9 cellular contexts compared by ENCODE assay signal in the genomic region with DNA sequence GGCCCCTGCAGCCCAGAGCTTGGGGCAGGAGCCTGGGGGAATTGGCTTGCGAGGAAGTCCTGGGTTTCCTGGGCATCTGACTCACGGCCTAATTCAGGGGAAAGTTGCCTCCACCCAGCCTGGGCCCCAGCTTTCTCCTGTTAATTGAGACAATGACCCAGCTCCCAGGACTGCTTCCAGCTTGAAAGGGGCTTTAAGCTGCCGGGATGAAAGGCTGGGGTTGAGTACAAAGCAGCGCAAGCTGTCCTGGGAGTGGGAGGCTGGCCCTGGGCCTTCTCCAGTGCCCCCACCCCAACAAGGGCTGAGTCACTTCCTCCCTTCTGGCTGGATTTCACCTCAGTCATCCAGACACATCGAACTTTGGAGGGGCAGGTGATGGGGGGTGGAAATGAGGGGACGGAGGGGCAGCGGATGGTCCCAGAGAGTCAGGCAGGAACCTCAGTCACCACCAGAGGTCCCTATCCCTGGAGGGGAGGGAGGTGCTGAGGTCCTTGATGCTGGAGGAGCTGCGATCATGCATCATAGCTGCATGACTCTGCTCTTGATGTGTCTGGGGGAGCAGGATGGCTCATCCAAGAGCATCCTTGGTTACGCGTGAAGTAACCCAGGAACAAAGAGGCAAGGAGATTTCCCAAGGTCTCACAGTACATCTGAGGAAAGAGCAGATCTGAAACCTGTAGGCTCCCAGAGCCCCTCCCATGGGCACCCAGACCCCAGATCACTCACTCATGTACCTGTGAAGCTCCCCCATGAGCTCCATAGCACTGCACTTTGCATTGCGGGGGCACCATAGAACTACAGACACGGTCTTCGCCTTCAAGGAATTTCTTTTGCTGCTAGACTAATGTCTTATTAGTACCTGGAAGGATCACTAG. TPM values are rescaled to one million over a fixed set of nuclear protein-coding genes. Genes with fewer than 3 reads are reported as not detected.
A peak's percentile ranks its signal among the peaks of the same experiment; 100 is the strongest.
DNase-seq lines count a peak whose midpoint lies in the region; ATAC-seq, FAIRE-seq and TF ChIP-seq lines count a peak whose summit lies in the region.
"Had no signal": no experiment of that assay in that cellular context is flagged by ENCODE, and none has a peak within 500 bp of the region (broad histone marks: within the 10 kb centered on the region; RNA-seq: fewer than 3 reads in every experiment).

No MANE protein-coding gene starts in this region.

- peak; percentile 20 for TF ChIP-seq CTCF in astrocyte (IDR thresholded peaks at IDR 0.05; ENCODE audit: insufficient read depth, low read depth, low read length)

- H3K4me3 Mint-ChIP-seq in astrocyte (ENCODE audit: unreplicated experiment), result no peak overlapping the region

- H3K4me3 ChIP-seq in astrocyte (ENCODE audit: insufficient read depth, low read depth, low read length), result no peak overlapping the region

- H3K27me3 Mint-ChIP-seq in astrocyte (ENCODE audit: low read depth, unreplicated experiment), result peaks cover 43% of the 10 kb centered on the region

- no peaks in the 10 kb centered on the region for H4K20me1 ChIP-seq in astrocyte (ENCODE audit: insufficient read depth, low read length)

- H3K9me3 Mint-ChIP-seq in astrocyte (ENCODE audit: unreplicated experiment), result no peaks in the 10 kb centered on the region

- DNase-seq in activated CD4-positive, CD25-positive, alpha-beta regulatory T cell treated with anti-CD3 and anti-CD28 coated beads, Interleukin-2, amount 50 U/mL, for 72 hours, result peak; percentile 5
- DNase-seq in astrocyte (ENCODE audit: low read depth), result peak; percentile 75
- DNase-seq in iPS-NIHi11 (ENCODE audit: low spot score), result peak; percentile 53
- DNase-seq in stimulated activated CD8-positive, alpha-beta memory T cell treated with anti-CD3 and anti-CD28 coated beads, Interleukin-4, amount 100 ng/mL, for 48 hours, result peak; percentile 11
- no peak for DNase-seq in NCI-H2107 (lab: John Stamatoyannopoulos, UW)
- DNase-seq in NCI-H748 treated with DMSO at 0.1 percent for 48 hours (lab: John Stamatoyannopoulos, UW), result no peak

- peak overlapping the region; percentile 18 for H3K4me2 ChIP-seq in astrocyte (ENCODE audit: low read length)

- H3K27me3 ChIP-seq in astrocyte (ENCODE audit: insufficient read depth, low read length), result no peaks in the 10 kb centered on the region

- no peak for ATAC-seq in activated CD4-positive, CD25-positive, alpha-beta regulatory T cell treated with anti-CD3 and anti-CD28 coated beads, Interleukin-2, amount 50 U/mL, for 24 hours
- no peak for ATAC-seq in HG02588 (IDR thresholded peaks at IDR 0.05; ENCODE audit: unreplicated experiment)

- peak overlapping the region; percentile 0 for H3K9ac ChIP-seq in astrocyte (ENCODE audit: low read length)

- no peaks in the 10 kb centered on the region for H3K36me3 ChIP-seq in astrocyte (ENCODE audit: insufficient read depth, low read length)

- H3K36me3 Mint-ChIP-seq in astrocyte (ENCODE audit: low read depth, unreplicated experiment), result no peaks in the 10 kb centered on the region

- peak; percentile 45 for FAIRE-seq in astrocyte (lab: Jason Lieb, UNC)
- FAIRE-seq: A204.1 had no signal

- peak overlapping the region; percentile 66 for H3K27ac Mint-ChIP-seq in astrocyte (ENCODE audit: unreplicated experiment)

- no peaks in the 10 kb centered on the region for H3K9me3 ChIP-seq in astrocyte (ENCODE audit: insufficient read depth, low read depth, low read length)

- H2AFZ ChIP-seq in astrocyte (ENCODE audit: low read depth, low read length), result peak overlapping the region; percentile 42

- H3K4me1 Mint-ChIP-seq in astrocyte (ENCODE audit: low read depth, unreplicated experiment), result peaks cover 17% of the 10 kb centered on the region

- H3K79me2 ChIP-seq in astrocyte (ENCODE audit: insufficient read depth, low read length), result no peaks in the 10 kb centered on the region

- no peak overlapping the region for H3K27ac ChIP-seq in astrocyte (ENCODE audit: low read depth, low read length)

- peaks cover 10% of the 10 kb centered on the region for H3K4me1 ChIP-seq in astrocyte (ENCODE audit: insufficient read depth, low read length)

RNA-seq across cellular contexts. Expression of a gene that starts 30.0 kb away (rescaled TPM):
- total RNA-seq in astrocyte, result 20.9 and 22.5 TPM in 2 replicates

RNA-seq across cellular contexts. Expression of a gene that starts 42.9 kb away (rescaled TPM):
- total RNA-seq in astrocyte, result 0.55 and 1.1 TPM in 2 replicates

RNA-seq across cellular contexts. Expression of a gene that starts 59.1 kb away (rescaled TPM):
- 0.20 TPM in 1 of 2 replicates, not detected in the other for total RNA-seq in astrocyte

Comparison
In these comparisons a context has a peak if more than half of its experiments do, and no peak if none do; other contexts are left out.
1. DNase-seq: peak in activated CD4-positive, CD25-positive, alpha-beta regulatory T cell treated with anti-CD3 and anti-CD28 coated beads, Interleukin-2, amount 50 U/mL, for 72 hours (single experiment), astrocyte (single experiment), iPS-NIHi11 (single experiment) and stimulated activated CD8-positive, alpha-beta memory T cell treated with anti-CD3 and anti-CD28 coated beads, Interleukin-4, amount 100 ng/mL, for 48 hours (single experiment); none in NCI-H2107 (single experiment) and NCI-H748 treated with DMSO at 0.1 percent for 48 hours (single experiment).